Comparison of ENCODE assay signal across 1 cellular context in the genomic region with DNA sequence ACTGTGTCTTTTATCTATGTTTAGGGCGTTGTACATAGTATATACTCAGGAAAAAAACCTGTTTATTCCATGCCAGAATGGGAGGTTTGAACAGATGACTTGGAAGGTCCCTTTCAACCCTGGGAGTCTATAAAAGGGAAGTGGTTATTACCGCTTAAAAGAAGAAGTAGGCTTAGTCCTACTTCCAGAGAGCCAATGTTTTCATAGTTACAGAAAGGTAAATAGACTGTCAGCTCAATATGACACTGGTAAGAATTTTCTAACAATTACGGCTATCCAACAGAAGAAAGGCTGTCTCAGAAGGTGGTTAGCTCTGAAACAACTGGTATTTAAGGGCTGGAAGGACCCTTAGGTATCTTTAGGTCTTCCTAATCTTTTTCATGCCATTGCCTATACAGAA.
TF ChIP-seq lines count a peak whose summit lies in the region.

No MANE protein-coding gene starts in this region.

TF ChIP-seq in HepG2, 621 proteins besides CTCF, POLR2A, EP300 and RAD21:
- TF ChIP-seq ZFY (CRISPR knock-in tag; IDR thresholded peaks at IDR 0.05): no peak
- 0 out of 2 replicates have a peak, but pooled peaks have one; percentile 15 for TF ChIP-seq FOXA3 (CRISPR knock-in tag; IDR thresholded peaks at IDR 0.05)
- TF ChIP-seq PTBP1 (IDR thresholded peaks at IDR 0.05; ENCODE audit: low read depth, low read length, poor library complexity, severe bottlenecking): no peak
- TF ChIP-seq ZIK1 (CRISPR knock-in tag; IDR thresholded peaks at IDR 0.05; ENCODE audit: borderline replicate concordance, low read depth): no peak
- TF ChIP-seq GZF1 (CRISPR knock-in tag; IDR thresholded peaks at IDR 0.05): peak; percentile 76; the same call in 1 of the 2 replicates
